Comparison of ENCODE assay signal across 9 cellular contexts in the genomic region with DNA sequence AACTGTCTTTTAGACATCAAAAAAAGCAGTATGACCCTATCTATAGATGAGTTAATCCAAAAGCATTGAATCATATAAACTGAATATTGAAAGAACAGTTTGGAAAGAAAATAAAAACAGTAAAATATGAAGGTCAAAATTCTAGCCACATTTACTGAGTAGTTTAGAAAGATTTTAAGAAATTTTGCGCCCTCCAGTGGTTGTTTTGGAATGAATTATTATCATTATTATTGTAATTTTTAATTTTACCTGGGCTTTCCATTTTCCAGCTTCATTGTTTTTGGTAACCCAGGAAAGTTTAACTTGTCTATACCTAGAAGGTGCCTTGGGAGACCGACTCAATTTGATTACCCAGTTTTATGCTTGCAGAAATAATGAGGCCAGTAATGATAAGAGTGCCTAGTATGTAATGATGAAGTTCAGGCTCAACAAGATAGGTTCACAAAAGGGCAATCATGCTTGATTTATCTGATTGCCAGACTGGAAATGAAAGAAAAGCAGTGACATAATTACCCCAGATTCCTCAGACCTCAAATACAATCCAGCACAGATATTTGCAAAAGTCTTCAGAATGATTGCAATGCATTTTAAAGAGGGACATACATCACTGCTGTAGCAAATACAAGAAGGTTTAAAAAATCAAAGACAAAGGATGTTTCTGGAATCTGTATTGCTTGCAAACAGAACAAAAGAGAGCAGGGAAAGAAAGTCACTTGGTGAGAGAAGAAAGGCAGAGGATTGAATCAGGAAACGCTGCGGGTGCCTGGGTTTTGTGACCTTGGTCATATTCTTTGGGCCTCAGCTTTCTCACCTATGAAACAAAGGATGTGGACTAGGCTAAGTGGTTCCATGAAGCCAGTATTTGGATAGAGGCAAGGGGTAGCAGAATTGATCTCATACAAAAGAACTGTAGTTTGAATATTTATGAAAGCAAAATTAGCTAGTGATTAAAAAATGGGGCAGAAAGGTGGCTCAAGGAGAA.
DNase-seq lines count a peak whose midpoint lies in the region; ATAC-seq and TF ChIP-seq lines count a peak whose summit lies in the region.
"Had no signal": no experiment of that assay in that cellular context is flagged by ENCODE, and none has a peak within 500 bp of the region (broad histone marks: within the 10 kb centered on the region; RNA-seq: fewer than 3 reads in every experiment).

No MANE protein-coding gene starts in this region.

- H4K20me1 ChIP-seq in MM.1S (ENCODE audit: insufficient read depth, low read length): no peaks in the 10 kb centered on the region

- H2BK5ac ChIP-seq in mesendoderm (ENCODE audit: low read length): no peak overlapping the region

- DNase-seq in ELR (ENCODE audit: low read depth): peak; percentile 54
- peak; percentile 46 for DNase-seq in MM.1S
- no peak for DNase-seq in mesothelial cell of epicardium (ENCODE audit: low spot score in 2 of 2, unreplicated experiment in 2 of 2)
- no peak for DNase-seq in NCI-H128 (lab: John Stamatoyannopoulos, UW; ENCODE audit: unreplicated experiment)
- no peak for DNase-seq in NCI-H187 treated with DMSO at 0.1 percent for 48 hours (lab: John Stamatoyannopoulos, UW)
- DNase-seq in mesendoderm: no peak

- no peak overlapping the region for H3K23ac ChIP-seq in mesendoderm (ENCODE audit: low read length)

- H3K9ac ChIP-seq in MM.1S (ENCODE audit: low read length) (no peak overlapping the region), mesendoderm (ENCODE audit: low read length) (no peak overlapping the region)

- H3K4me3 Mint-ChIP-seq in mesothelial cell of epicardium: no peak overlapping the region
- H3K4me3 Mint-ChIP-seq: stimulated activated naive CD8-positive, alpha-beta T cell treated with anti-CD3 and anti-CD28 coated beads, Interleukin-15, Interleukin-2, amounts not matched to agents 100 ng/mL and 50 ng/mL, for 24 hours had no signal

- no peak overlapping the region for H4K8ac ChIP-seq in mesendoderm (ENCODE audit: low read depth, low read length)

- no peak overlapping the region for H2BK120ac ChIP-seq in mesendoderm (ENCODE audit: low read depth, low read length)

- WGBS in mesendoderm (ENCODE audit: extremely low coverage, insufficient coverage, low lambda C conversion rate): no CpG with 5 or more reads among the region's 4 CpGs

- no peaks in the 10 kb centered on the region for H3F3A ChIP-seq in MM.1S (ENCODE audit: insufficient read depth, low read length)

- H3K27ac Mint-ChIP-seq in mesothelial cell of epicardium: no peak overlapping the region
- H3K27ac Mint-ChIP-seq: stimulated activated naive CD8-positive, alpha-beta T cell treated with anti-CD3 and anti-CD28 coated beads, Interleukin-15, Interleukin-2, amounts not matched to agents 100 ng/mL and 50 ng/mL, for 24 hours had no signal

- H3K79me1 ChIP-seq in mesendoderm (ENCODE audit: low read length): no peaks in the 10 kb centered on the region

- no peaks in the 10 kb centered on the region for H3K27me3 Mint-ChIP-seq in mesothelial cell of epicardium (ENCODE audit: low read depth)
- H3K27me3 Mint-ChIP-seq: stimulated activated naive CD8-positive, alpha-beta T cell treated with anti-CD3 and anti-CD28 coated beads, Interleukin-15, Interleukin-2, amounts not matched to agents 100 ng/mL and 50 ng/mL, for 24 hours had no signal

- no peaks in the 10 kb centered on the region for H3K9me3 ChIP-seq in MM.1S (replicated peaks; ENCODE audit: insufficient read depth, low read length)

- no peak overlapping the region for H2AK5ac ChIP-seq in mesendoderm (ENCODE audit: low read length)

- H3K36me3 Mint-ChIP-seq in mesothelial cell of epicardium: no peaks in the 10 kb centered on the region

- H3K9me3 Mint-ChIP-seq in mesothelial cell of epicardium: no peaks in the 10 kb centered on the region
- H3K9me3 Mint-ChIP-seq: stimulated activated naive CD8-positive, alpha-beta T cell treated with anti-CD3 and anti-CD28 coated beads, Interleukin-15, Interleukin-2, amounts not matched to agents 100 ng/mL and 50 ng/mL, for 24 hours had no signal

- ATAC-seq in HG03432 (IDR thresholded peaks at IDR 0.05; ENCODE audit: unreplicated experiment): no peak

- H3K27ac ChIP-seq in MM.1S (ENCODE audit: low read length) (no peak overlapping the region), angular gyrus (ENCODE audit: low read depth, low read length) (peak overlapping the region; percentile 35), mesendoderm (ENCODE audit: low read depth, low read length) (no peak overlapping the region)

- no peak overlapping the region for H3K18ac ChIP-seq in mesendoderm (ENCODE audit: low read length)

- H3K27me3 ChIP-seq in MM.1S (replicated peaks; ENCODE audit: insufficient read depth, low read length) (no peaks in the 10 kb centered on the region), mesendoderm (ENCODE audit: insufficient read depth, low read length, poor library complexity) (no peaks in the 10 kb centered on the region)

- H3K4me2 ChIP-seq in MM.1S (ENCODE audit: low read depth, low read length): no peak overlapping the region
- H3K4me2 ChIP-seq in mesendoderm (ENCODE audit: low read length): no peak overlapping the region

- peaks cover 3% of the 10 kb centered on the region for H3K4me1 Mint-ChIP-seq in mesothelial cell of epicardium

- TF ChIP-seq CTCF in MM.1S (IDR thresholded peaks at IDR 0.05; ENCODE audit: low read length): peak; percentile 37; the same call in 1 of the 2 replicates
- TF ChIP-seq CTCF in mesothelial cell of epicardium (IDR thresholded peaks at IDR 0.05; ENCODE audit: unreplicated experiment): peak; percentile 84

- H3K4ac ChIP-seq in mesendoderm (ENCODE audit: low read depth, low read length): no peak overlapping the region

- no peak overlapping the region for H3K4me3 ChIP-seq in MM.1S (ENCODE audit: low read length)
- no peak overlapping the region for H3K4me3 ChIP-seq in mesendoderm (ENCODE audit: low read length)

- H3K9me2 ChIP-seq in MM.1S (replicated peaks; ENCODE audit: insufficient read depth, low read length): no peaks in the 10 kb centered on the region

- H3K56ac ChIP-seq in mesendoderm (ENCODE audit: low read length): no peak overlapping the region

- H3K36me3 ChIP-seq in MM.1S (replicated peaks; ENCODE audit: insufficient read depth, low read length): no peaks in the 10 kb centered on the region
- H3K36me3 ChIP-seq in mesendoderm (ENCODE audit: control insufficient read depth, insufficient read depth, low read length): no peaks in the 10 kb centered on the region

- H2AFZ ChIP-seq in MM.1S (ENCODE audit: low read length): no peak overlapping the region

- H3K4me1 ChIP-seq in MM.1S (ENCODE audit: low read length) (no peaks in the 10 kb centered on the region), mesendoderm (ENCODE audit: control insufficient read depth, low read depth, low read length) (no peaks in the 10 kb centered on the region)

- no peak overlapping the region for H4K5ac ChIP-seq in mesendoderm (ENCODE audit: low read length)

- no peak overlapping the region for H2BK15ac ChIP-seq in mesendoderm (replicated peaks; ENCODE audit: low read depth)

- H3K79me2 ChIP-seq in MM.1S (ENCODE audit: low read length) (no peaks in the 10 kb centered on the region), mesendoderm (ENCODE audit: control insufficient read depth, insufficient read depth, low read length) (no peaks in the 10 kb centered on the region)

Comparison
In these comparisons a context has a peak if more than half of its experiments do, and no peak if none do; other contexts are left out.
1. DNase-seq: peak in ELR (single experiment) and MM.1S (single experiment); none in mesothelial cell of epicardium (0 of 2), NCI-H128 (single experiment), NCI-H187 treated with DMSO at 0.1 percent for 48 hours (single experiment) and mesendoderm (single experiment).